9 cellular contexts compared by ENCODE assay signal in the genomic region with DNA sequence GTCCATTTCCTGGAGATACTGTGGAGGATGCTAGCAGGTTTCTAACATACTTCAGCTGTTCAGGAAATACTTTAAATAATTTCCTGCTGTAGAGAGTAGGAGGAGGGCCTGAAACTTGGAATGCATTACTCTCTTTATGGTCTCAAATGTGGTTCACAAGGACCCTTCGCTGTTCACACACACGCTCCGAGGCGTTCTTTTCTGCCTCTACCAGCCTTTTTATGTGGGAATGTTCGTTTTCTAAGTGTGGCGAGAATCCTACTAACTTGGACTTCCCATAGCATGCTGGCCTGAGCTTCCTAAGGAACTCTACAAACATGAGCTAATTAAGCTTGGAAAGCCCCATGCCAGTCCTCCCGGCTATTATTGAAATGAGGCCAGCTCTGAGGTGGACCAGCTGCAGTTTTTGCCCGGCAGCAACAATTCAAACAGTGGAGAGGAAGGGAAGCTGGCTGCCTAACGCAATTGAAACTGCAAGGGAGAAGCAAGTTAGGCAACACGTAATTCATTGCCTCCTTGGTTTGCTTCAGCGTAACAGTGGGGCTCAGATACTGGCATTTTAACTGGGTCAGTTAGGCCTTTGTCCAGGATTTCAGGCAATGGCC. TPM values are rescaled to one million over a fixed set of nuclear protein-coding genes. Genes with fewer than 3 reads are reported as not detected.
DNase-seq lines count a peak whose midpoint lies in the region; ATAC-seq and TF ChIP-seq lines count a peak whose summit lies in the region.
"Had no signal": no experiment of that assay in that cellular context is flagged by ENCODE, and none has a peak within 500 bp of the region (broad histone marks: within the 10 kb centered on the region; RNA-seq: fewer than 3 reads in every experiment).

No MANE protein-coding gene starts in this region.

- WGBS in upper lobe of left lung, 2 donors, result 25 to 30% methylated on average over 11 of the region's 11 CpGs

- no peak overlapping the region for H3K4me3 ChIP-seq in cardiac fibroblast (replicated peaks in 1 of 2; ENCODE audit: low read depth in 2 of 2, low read length in 2 of 2)
- no peak overlapping the region for H3K4me3 ChIP-seq in lower lobe of right lung
- peak overlapping the region in 1 of 4 donors; percentile 10 for H3K4me3 ChIP-seq in upper lobe of left lung
- H3K4me3 ChIP-seq: A549 had no signal

- H3K27me3 ChIP-seq in lower lobe of right lung (ENCODE audit: low read depth) (no peaks in the 10 kb centered on the region), upper lobe of left lung (no peaks in the 10 kb centered on the region)

- peak overlapping the region; percentile 70 for H3K27ac ChIP-seq in lower lobe of right lung
- peak overlapping the region; percentile 70 to 82 (median 75) for H3K27ac ChIP-seq in upper lobe of left lung
- H3K27ac ChIP-seq: A549 had no signal

- no peaks in the 10 kb centered on the region for H3K36me3 ChIP-seq in lower lobe of right lung
- H3K36me3 ChIP-seq in upper lobe of left lung, result no peaks in the 10 kb centered on the region

- intact Hi-C loops in lower lobe of right lung (cut with DNase I), result no loop called here

- DNase-seq in NCI-H2081 (lab: John Stamatoyannopoulos, UW), result peak; percentile 23 to 75
- no peak for DNase-seq in NCI-H2081 treated with DMSO at 0.1 percent for 48 hours (lab: John Stamatoyannopoulos, UW)
- DNase-seq in cardiac fibroblast (ENCODE audit: low read depth in 2 of 2), result peak; percentile 85
- DNase-seq in lower lobe of right lung, result no peak
- peak in 1 of 2 donors; percentile 66 for DNase-seq in upper lobe of left lung
- DNase-seq in T-helper 1 cell, result no peak

- ATAC-seq in lower lobe of right lung (peak; percentile 79 to 89), upper lobe of left lung (ENCODE audit: low FRiP score in 2 of 2) (peak; percentile 68 to 82), HG02642 (IDR thresholded peaks at IDR 0.05; ENCODE audit: poor library complexity, unreplicated experiment) (no peak), HG02970 (IDR thresholded peaks at IDR 0.05; ENCODE audit: low FRiP score, unreplicated experiment) (no peak)
- ATAC-seq: A549 had no signal

- TF ChIP-seq POLR2A in upper lobe of left lung (IDR thresholded peaks at IDR 0.05), result no peak

- H3K9me3 ChIP-seq in lower lobe of right lung, result no peaks in the 10 kb centered on the region
- no peaks in the 10 kb centered on the region for H3K9me3 ChIP-seq in upper lobe of left lung
- H3K9me3 ChIP-seq: A549 had no signal

- no peak for TF ChIP-seq EP300 in upper lobe of left lung (IDR thresholded peaks at IDR 0.05)

- H3K4me1 ChIP-seq in lower lobe of right lung (peaks cover 24% of the 10 kb centered on the region), upper lobe of left lung (peaks cover 15 to 20% (median 16%) of the 10 kb centered on the region in 4 donors)
- H3K4me1 ChIP-seq: A549 had no signal

- TF ChIP-seq CTCF in cardiac fibroblast (IDR thresholded peaks at IDR 0.05; ENCODE audit: low read depth, low read length) (no peak), lower lobe of right lung (IDR thresholded peaks at IDR 0.05) (no peak), upper lobe of left lung (IDR thresholded peaks at IDR 0.05) (no peak)

RNA-seq across cellular contexts. Expression of gene KPNA2, which starts 18.9 kb away (rescaled TPM):
- 23.4 TPM for total RNA-seq in lower lobe of right lung
- total RNA-seq in upper lobe of left lung, result 10 to 100 TPM; 10.7 to 39.4 (median 26.7) TPM

RNA-seq across cellular contexts. Expression of gene C17orf58, which starts 58.1 kb away (rescaled TPM):
- total RNA-seq in lower lobe of right lung, result 7.4 TPM
- total RNA-seq in upper lobe of left lung, result 10 to 100 TPM in 2 of 6 donors, 1 to 10 TPM in 4; 4.2 to 21.0 (median 8.2) TPM

Comparison
In these comparisons a context has a peak if more than half of its experiments do, and no peak if none do; other contexts are left out.
1. DNase-seq: peak in NCI-H2081 (2 of 2) and cardiac fibroblast (2 of 2); none in NCI-H2081 treated with DMSO at 0.1 percent for 48 hours (single experiment), lower lobe of right lung (single experiment) and T-helper 1 cell (0 of 5).
2. ATAC-seq: peak in lower lobe of right lung (2 of 2) and upper lobe of left lung (2 of 2); none in HG02642 (single experiment) and HG02970 (single experiment).